Comparison of ENCODE assay signal across 38 cellular contexts in the genomic region with DNA sequence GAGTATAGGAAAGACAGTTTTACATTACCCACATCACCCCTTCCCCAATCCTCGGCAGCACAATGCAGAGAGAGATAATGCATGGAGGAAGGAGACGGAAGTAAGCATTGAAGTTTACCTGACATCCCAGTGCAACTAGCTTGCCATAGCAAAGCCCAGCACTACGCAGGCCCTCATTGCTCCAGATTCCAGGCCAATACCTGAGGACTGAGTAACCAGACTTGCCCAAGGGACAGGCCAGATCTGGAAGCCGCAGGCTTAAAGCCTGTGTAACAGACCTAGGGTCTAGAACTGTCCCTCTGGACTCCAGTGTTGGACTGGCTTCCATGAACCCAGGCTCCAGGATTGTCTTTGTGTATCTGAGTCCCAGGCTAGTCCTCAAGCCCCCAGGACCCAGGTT. TPM values are rescaled to one million over a fixed set of nuclear protein-coding genes. Genes with fewer than 3 reads are reported as not detected.
"Had no signal": no experiment of that assay in that cellular context is flagged by ENCODE, and none has a peak within 500 bp of the region (broad histone marks: within the 10 kb centered on the region; RNA-seq: fewer than 3 reads in every experiment).

No MANE protein-coding gene starts in this region.

- H3K27me3 ChIP-seq: MG63 had no signal

- H3K9ac ChIP-seq: KMS-11 had no signal

- DNase-seq: Karpas-422, Kasumi-1, KG1, MG63, MM.1S, MV-4-11, NCI-H1048, NCI-H1092 treated with DMSO at 0.1 percent for 48 hours, NCI-H1105, NCI-H1105 treated with DMSO at 0.1 percent for 48 hours, NCI-H1417, NCI-H1417 treated with DMSO at 0.1 percent for 48 hours, NCI-H1436, NCI-H1436 treated with DMSO at 0.1 percent for 48 hours, NCI-H146, NCI-H1694, NCI-H1694 treated with DMSO at 0.1 percent for 48 hours, NCI-H187, NCI-H187 treated with DMSO at 0.1 percent for 48 hours, NCI-H1930, NCI-H2029, NCI-H2029 treated with DMSO at 0.1 percent for 48 hours, NCI-H2081, NCI-H2081 treated with DMSO at 0.1 percent for 48 hours, NCI-H2107, NCI-H2171, NCI-H2171 treated with DMSO at 0.1 percent for 48 hours, NCI-H2227 treated with DMSO at 0.1 percent for 48 hours, NCI-H226, NCI-H345, NCI-H446, NCI-H446 treated with DMSO at 0.1 percent for 48 hours, NCI-H510A had no signal

- H3K4me3 ChIP-seq: MG63 had no signal

- H3K27ac ChIP-seq: KMS-11 had no signal

- H3K4me2 ChIP-seq: KMS-11 had no signal

- H3K36me3 ChIP-seq: MG63 had no signal

RNA-seq across cellular contexts. Expression of a gene that starts 17.6 kb away (rescaled TPM):
- total RNA-seq: LHCN-M2, MCF 10A, NCI-H460 had no signal

RNA-seq across cellular contexts. Expression of a gene that starts 35.3 kb away (rescaled TPM):
- total RNA-seq: LHCN-M2, M059J had no signal

RNA-seq across cellular contexts. Expression of a gene that starts 39.3 kb away (rescaled TPM):
- total RNA-seq: LHCN-M2, M059J, NCI-H460 had no signal
